30 cellular contexts compared by ENCODE assay signal in genomic region chr2:11726384-11726783, GRCh38. TPM values are rescaled to one million over a fixed set of nuclear protein-coding genes. Genes with fewer than 3 reads are reported as not detected.
DNase-seq lines count a peak whose midpoint lies in the region; ATAC-seq and TF ChIP-seq lines count a peak whose summit lies in the region.
"Had no signal": no experiment of that assay in that cellular context is flagged by ENCODE, and none has a peak within 500 bp of the region (broad histone marks: within the 10 kb centered on the region; RNA-seq: fewer than 3 reads in every experiment).

No MANE protein-coding gene starts in this region.

- H3K4me3 Mint-ChIP-seq in glutamatergic neuron (ENCODE audit: unreplicated experiment) (no peak overlapping the region), osteocyte (ENCODE audit: unreplicated experiment) (no peak overlapping the region)
- H3K4me3 Mint-ChIP-seq: activated CD4-positive, alpha-beta T cell treated with anti-CD3 and anti-CD28 coated beads, Interleukin-2, amount 10 ng/mL, durations not matched to agents 24 days and 14 days; activated CD8-positive, alpha-beta memory T cell treated with anti-CD3 and anti-CD28 coated beads, Interleukin-2, amount 10 ng/mL, durations not matched to agents 7 days and 5 days; activated naive CD4-positive, alpha-beta T cell treated with anti-CD3 and anti-CD28 coated beads, Interleukin-2, amount 10 ng/mL, durations not matched to agents 7 days and 5 days; H9; naive B cell had no signal

- H3K36me3 ChIP-seq in heart left ventricle (no peaks in the 10 kb centered on the region), upper lobe of right lung (no peaks in the 10 kb centered on the region)
- H3K36me3 ChIP-seq: cardiac muscle cell, esophagus squamous epithelium, right atrium auricular region had no signal

- intact Hi-C loops in right cardiac atrium (cut with DNase I), result no loop called here
- intact Hi-C loops in heart left ventricle (cut with DNase I), result no loop called here
- intact Hi-C loops in upper lobe of right lung (cut with DNase I), result no loop called here

- H3K4me1 Mint-ChIP-seq in glutamatergic neuron (ENCODE audit: low read depth, unreplicated experiment) (peaks cover 5% of the 10 kb centered on the region), osteocyte (ENCODE audit: unreplicated experiment) (no peaks in the 10 kb centered on the region)
- H3K4me1 Mint-ChIP-seq: activated CD8-positive, alpha-beta memory T cell treated with anti-CD3 and anti-CD28 coated beads, Interleukin-2, amount 10 ng/mL, durations not matched to agents 7 days and 5 days; activated naive CD4-positive, alpha-beta T cell treated with anti-CD3 and anti-CD28 coated beads, Interleukin-2, amount 10 ng/mL, durations not matched to agents 7 days and 5 days; naive B cell had no signal

- H3K9me3 Mint-ChIP-seq in glutamatergic neuron (ENCODE audit: unreplicated experiment) (no peaks in the 10 kb centered on the region), osteocyte (ENCODE audit: unreplicated experiment) (no peaks in the 10 kb centered on the region)
- H3K9me3 Mint-ChIP-seq: activated CD4-positive, alpha-beta T cell treated with anti-CD3 and anti-CD28 coated beads, Interleukin-2, amount 10 ng/mL, durations not matched to agents 24 days and 14 days; activated naive CD4-positive, alpha-beta T cell treated with anti-CD3 and anti-CD28 coated beads, Interleukin-2, amount 10 ng/mL, durations not matched to agents 7 days and 5 days; H9; naive B cell had no signal

- no peaks in the 10 kb centered on the region for H3K9me3 ChIP-seq in right cardiac atrium (ENCODE audit: control insufficient read depth, low read length)
- H3K9me3 ChIP-seq in heart left ventricle, result no peaks in the 10 kb centered on the region
- no peaks in the 10 kb centered on the region for H3K9me3 ChIP-seq in upper lobe of right lung
- H3K9me3 ChIP-seq: esophagus squamous epithelium, right atrium auricular region had no signal

- H3K27me3 ChIP-seq in right cardiac atrium (ENCODE audit: control insufficient read depth, insufficient read depth) (no peaks in the 10 kb centered on the region), heart left ventricle (peaks cover 0 to 9% (median 0%) of the 10 kb centered on the region in 9 donors), upper lobe of right lung (no peaks in the 10 kb centered on the region)
- H3K27me3 ChIP-seq: cardiac muscle cell, right atrium auricular region had no signal

- H3K4me3 ChIP-seq in right cardiac atrium (ENCODE audit: low read length) (no peak overlapping the region), heart left ventricle (no peak overlapping the region), upper lobe of right lung (no peak overlapping the region)
- H3K4me3 ChIP-seq: cardiac muscle cell, coronary artery, esophagus squamous epithelium, right atrium auricular region had no signal

- H3K36me3 Mint-ChIP-seq in glutamatergic neuron (ENCODE audit: unreplicated experiment), result no peaks in the 10 kb centered on the region
- H3K36me3 Mint-ChIP-seq in osteocyte (ENCODE audit: unreplicated experiment), result no peaks in the 10 kb centered on the region
- H3K36me3 Mint-ChIP-seq: activated CD8-positive, alpha-beta memory T cell treated with anti-CD3 and anti-CD28 coated beads, Interleukin-2, amount 10 ng/mL, durations not matched to agents 7 days and 5 days; activated naive CD4-positive, alpha-beta T cell treated with anti-CD3 and anti-CD28 coated beads, Interleukin-2, amount 10 ng/mL, durations not matched to agents 7 days and 5 days; naive B cell had no signal

- no peak for TF ChIP-seq POLR2A in heart left ventricle (IDR thresholded peaks at IDR 0.05)

- TF ChIP-seq CTCF in heart left ventricle (IDR thresholded peaks at IDR 0.05), result no peak
- no peak for TF ChIP-seq CTCF in glutamatergic neuron (IDR thresholded peaks at IDR 0.05; ENCODE audit: partially characterized antibody, unreplicated experiment)
- no peak for TF ChIP-seq CTCF in upper lobe of right lung (IDR thresholded peaks at IDR 0.05)
- TF ChIP-seq CTCF in osteocyte (IDR thresholded peaks at IDR 0.05), result no peak

- peak; percentile 57 to 67 for ATAC-seq in right cardiac atrium
- no peak for ATAC-seq in heart left ventricle
- peak; percentile 69 for ATAC-seq in upper lobe of right lung
- no peak for ATAC-seq in HG03039 (IDR thresholded peaks at IDR 0.05; ENCODE audit: unreplicated experiment)
- no peak for ATAC-seq in HG03280 (IDR thresholded peaks at IDR 0.05; ENCODE audit: unreplicated experiment)
- ATAC-seq: activated CD8-positive, alpha-beta memory T cell treated with anti-CD3 and anti-CD28 coated beads, Interleukin-2, amount 10 ng/mL, durations not matched to agents 7 days and 5 days had no signal

- 37% methylated on average over 7 of the region's 7 CpGs for WGBS in right cardiac atrium
- WGBS in heart left ventricle, 4 donors, result 36 to 43% (median 39%) methylated on average over 7 of the region's 7 CpGs

- no peak overlapping the region for H3K27ac ChIP-seq in right cardiac atrium (ENCODE audit: low read length)
- no peak overlapping the region for H3K27ac ChIP-seq in heart left ventricle
- no peak overlapping the region for H3K27ac ChIP-seq in upper lobe of right lung
- H3K27ac ChIP-seq: cardiac muscle cell, coronary artery, esophagus squamous epithelium, right atrium auricular region, RWPE1 had no signal

- DNase-seq in right cardiac atrium (no peak), heart left ventricle (no peak), OCI-M1 (lab: John Stamatoyannopoulos, UW) (peak; percentile 45), glutamatergic neuron (no peak), upper lobe of right lung (no peak), osteocyte (ENCODE audit: extremely low spot score, unreplicated experiment) (no peak)
- DNase-seq: activated CD4-positive, alpha-beta T cell treated with anti-CD3 and anti-CD28 coated beads, Interleukin-2, amount 10 ng/mL, durations not matched to agents 24 days and 14 days; activated CD8-positive, alpha-beta memory T cell treated with anti-CD3 and anti-CD28 coated beads, Interleukin-2, amount 10 ng/mL, durations not matched to agents 7 days and 5 days; activated naive CD4-positive, alpha-beta T cell treated with anti-CD3 and anti-CD28 coated beads, Interleukin-2, amount 10 ng/mL, durations not matched to agents 7 days and 5 days; COR-L47; esophagus squamous epithelium; H9; mesenchymal stem cell; naive B cell; NCI-H1105; NCI-H526; stimulated activated CD4-positive, alpha-beta T cell treated with anti-CD3 and anti-CD28 coated beads, Interleukin-12 subunit alpha, Interleukin-12 subunit beta, amount 100 ng/mL, for 4 hours; stimulated activated CD4-positive, alpha-beta T cell treated with anti-CD3 and anti-CD28 coated beads, Interleukin-4, amount 100 ng/mL, for 4 hours; stimulated activated naive CD4-positive, alpha-beta T cell had no signal

- H3K27me3 Mint-ChIP-seq in glutamatergic neuron (ENCODE audit: unreplicated experiment) (no peaks in the 10 kb centered on the region), osteocyte (ENCODE audit: unreplicated experiment) (peaks cover 79% of the 10 kb centered on the region)

- H3K4me1 ChIP-seq in right cardiac atrium (ENCODE audit: control insufficient read depth, insufficient read depth, low read length) (no peaks in the 10 kb centered on the region), heart left ventricle (no peaks in the 10 kb centered on the region), upper lobe of right lung (no peaks in the 10 kb centered on the region)
- H3K4me1 ChIP-seq: esophagus squamous epithelium, right atrium auricular region had no signal

- H3K27ac Mint-ChIP-seq in glutamatergic neuron (ENCODE audit: unreplicated experiment) (peak overlapping the region; percentile 2), osteocyte (ENCODE audit: unreplicated experiment) (no peak overlapping the region)
- H3K27ac Mint-ChIP-seq: activated CD4-positive, alpha-beta T cell treated with anti-CD3 and anti-CD28 coated beads, Interleukin-2, amount 10 ng/mL, durations not matched to agents 24 days and 14 days; activated CD8-positive, alpha-beta memory T cell treated with anti-CD3 and anti-CD28 coated beads, Interleukin-2, amount 10 ng/mL, durations not matched to agents 7 days and 5 days; activated naive CD4-positive, alpha-beta T cell treated with anti-CD3 and anti-CD28 coated beads, Interleukin-2, amount 10 ng/mL, durations not matched to agents 7 days and 5 days; H9; naive B cell had no signal

RNA-seq across cellular contexts. Expression of gene LPIN1, which starts 20.0 kb away (rescaled TPM):
- total RNA-seq in right cardiac atrium (10 to 100 TPM; 24.5 to 42.9 (median 38.7) TPM), heart left ventricle (10 to 100 TPM; 24.3 to 54.8 (median 43.8) TPM), glutamatergic neuron (ENCODE audit: unreplicated experiment) (142 TPM), upper lobe of right lung (62.9 TPM), osteocyte (24.1 and 26.7 TPM in 2 replicates)
- polyA plus RNA-seq in right cardiac atrium (15.3 TPM), heart left ventricle (10 to 100 TPM; 15.0 to 57.1 TPM)

RNA-seq across cellular contexts. Expression of gene NTSR2, which starts 56.4 kb away (rescaled TPM):
- total RNA-seq in right cardiac atrium (under 1 TPM in 1 of 4 donors, not detected in 3; 0.15 TPM), heart left ventricle (under 1 TPM in 1 of 9 donors, not detected in 8; 0.16 TPM), glutamatergic neuron (ENCODE audit: unreplicated experiment) (not detected), upper lobe of right lung (not detected), osteocyte (not detected in 2 replicates)
- polyA plus RNA-seq in right cardiac atrium (0.16 TPM), heart left ventricle (under 1 TPM in 1 of 2 donors, not detected in 1; 0.04 TPM)
- total RNA-seq: activated CD4-positive, alpha-beta T cell treated with anti-CD3 and anti-CD28 coated beads, Interleukin-2, amount 10 ng/mL, durations not matched to agents 24 days and 14 days; activated CD8-positive, alpha-beta memory T cell treated with anti-CD3 and anti-CD28 coated beads, Interleukin-2, amount 10 ng/mL, durations not matched to agents 7 days and 5 days; cardiac muscle cell; esophagus squamous epithelium; H9; LHCN-M2; osteoblast; right atrium auricular region; T-helper 2 cell treated with Interferon-gamma antibody and Interleukin-4, amounts not matched to agents 100 ng/mL and 5 ng/mL, for 36 hours had no signal
- polyA plus RNA-seq: BJ, cardiac muscle cell, keratinocyte had no signal

Comparison
In these comparisons a context has a peak if more than half of its experiments do, and no peak if none do; other contexts are left out.
1. ATAC-seq: peak in right cardiac atrium (2 of 2) and upper lobe of right lung (single experiment); none in heart left ventricle (0 of 4), HG03039 (single experiment) and HG03280 (single experiment).